ENCODE assay signal across 2 cellular contexts in genomic region chr1:207286747-207287528, GRCh38.
TF ChIP-seq lines count a peak whose summit lies in the region.

No MANE protein-coding gene starts in this region.

TF ChIP-seq in GM23338, 12 proteins besides CTCF, POLR2A, EP300 and RAD21:
- TF ChIP-seq ZNF462 (CRISPR knock-in tag; IDR thresholded peaks at IDR 0.05) (no peak), STAT1 (IDR thresholded peaks at IDR 0.05; ENCODE audit: unreplicated experiment) (no peak), CREB1 (CRISPR knock-in tag; IDR thresholded peaks at IDR 0.05; ENCODE audit: low read depth) (no peak), EZH2 (IDR thresholded peaks at IDR 0.05; ENCODE audit: low read depth, unreplicated experiment) (no peak)

TF ChIP-seq in K562, 482 proteins besides CTCF, POLR2A, EP300 and RAD21:
- TF ChIP-seq, protein P1, sequence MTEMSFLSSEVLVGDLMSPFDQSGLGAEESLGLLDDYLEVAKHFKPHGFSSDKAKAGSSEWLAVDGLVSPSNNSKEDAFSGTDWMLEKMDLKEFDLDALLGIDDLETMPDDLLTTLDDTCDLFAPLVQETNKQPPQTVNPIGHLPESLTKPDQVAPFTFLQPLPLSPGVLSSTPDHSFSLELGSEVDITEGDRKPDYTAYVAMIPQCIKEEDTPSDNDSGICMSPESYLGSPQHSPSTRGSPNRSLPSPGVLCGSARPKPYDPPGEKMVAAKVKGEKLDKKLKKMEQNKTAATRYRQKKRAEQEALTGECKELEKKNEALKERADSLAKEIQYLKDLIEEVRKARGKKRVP (CRISPR knock-in tag; IDR thresholded peaks at IDR 0.05), result peak; percentile 64; the same call in 1 of the 2 replicates
- TF ChIP-seq, protein P2, sequence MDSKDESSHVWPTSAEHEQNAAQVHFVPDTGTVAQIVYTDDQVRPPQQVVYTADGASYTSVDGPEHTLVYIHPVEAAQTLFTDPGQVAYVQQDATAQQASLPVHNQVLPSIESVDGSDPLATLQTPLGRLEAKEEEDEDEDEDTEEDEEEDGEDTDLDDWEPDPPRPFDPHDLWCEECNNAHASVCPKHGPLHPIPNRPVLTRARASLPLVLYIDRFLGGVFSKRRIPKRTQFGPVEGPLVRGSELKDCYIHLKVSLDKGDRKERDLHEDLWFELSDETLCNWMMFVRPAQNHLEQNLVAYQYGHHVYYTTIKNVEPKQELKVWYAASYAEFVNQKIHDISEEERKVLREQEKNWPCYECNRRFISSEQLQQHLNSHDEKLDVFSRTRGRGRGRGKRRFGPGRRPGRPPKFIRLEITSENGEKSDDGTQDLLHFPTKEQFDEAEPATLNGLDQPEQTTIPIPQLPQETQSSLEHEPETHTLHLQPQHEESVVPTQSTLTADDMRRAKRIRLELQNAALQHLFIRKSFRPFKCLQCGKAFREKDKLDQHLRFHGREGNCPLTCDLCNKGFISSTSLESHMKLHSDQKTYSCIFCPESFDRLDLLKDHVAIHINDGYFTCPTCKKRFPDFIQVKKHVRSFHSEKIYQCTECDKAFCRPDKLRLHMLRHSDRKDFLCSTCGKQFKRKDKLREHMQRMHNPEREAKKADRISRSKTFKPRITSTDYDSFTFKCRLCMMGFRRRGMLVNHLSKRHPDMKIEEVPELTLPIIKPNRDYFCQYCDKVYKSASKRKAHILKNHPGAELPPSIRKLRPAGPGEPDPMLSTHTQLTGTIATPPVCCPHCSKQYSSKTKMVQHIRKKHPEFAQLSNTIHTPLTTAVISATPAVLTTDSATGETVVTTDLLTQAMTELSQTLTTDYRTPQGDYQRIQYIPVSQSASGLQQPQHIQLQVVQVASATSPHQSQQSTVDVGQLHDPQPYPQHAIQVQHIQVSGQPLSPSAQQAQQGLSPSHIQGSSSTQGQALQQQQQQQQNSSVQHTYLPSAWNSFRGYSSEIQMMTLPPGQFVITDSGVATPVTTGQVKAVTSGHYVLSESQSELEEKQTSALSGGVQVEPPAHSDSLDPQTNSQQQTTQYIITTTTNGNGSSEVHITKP (IDR thresholded peaks at IDR 0.05; ENCODE audit: partially characterized antibody), result no peak
- peak; percentile 50; the same call in 1 of the 2 replicates for TF ChIP-seq MAFG (tag; conservative IDR thresholded peaks at IDR 0.05)
- TF ChIP-seq ZSCAN32 (CRISPR knock-in tag; IDR thresholded peaks at IDR 0.05), result 0 out of 2 replicates have a peak, but pooled peaks have one; percentile 51
- no peak for TF ChIP-seq RNF2 (IDR thresholded peaks at IDR 0.05)
- peak; percentile 68 for TF ChIP-seq C11orf30 (IDR thresholded peaks at IDR 0.05; ENCODE audit: low read depth)
- peak; percentile 77 for TF ChIP-seq ZNF316 (IDR thresholded peaks at IDR 0.05)
- TF ChIP-seq CEBPG (CRISPR knock-in tag; IDR thresholded peaks at IDR 0.05), result no peak
- peak in 1 of 2 experiments; percentile 51; a peak in 2 of 4 replicates for TF ChIP-seq CEBPG (tag; conservative IDR thresholded peaks at IDR 0.05 in 1 of 2, IDR thresholded peaks at IDR 0.05 in 1 of 2)
- peak; percentile 20; the same call in 1 of the 2 replicates for TF ChIP-seq ATF3 (IDR thresholded peaks at IDR 0.05)
- no peak for TF ChIP-seq ATF3 (CRISPR knock-in tag; conservative IDR thresholded peaks at IDR 0.05)
- peak; percentile 57; the same call in 1 of the 2 replicates for TF ChIP-seq MAFF (IDR thresholded peaks at IDR 0.05; ENCODE audit: low read length)
- peak; percentile 30 for TF ChIP-seq MEIS2 (IDR thresholded peaks at IDR 0.05; ENCODE audit: partially characterized antibody)
- peak; percentile 13 to 34; a peak in 2 of 4 replicates for TF ChIP-seq TRIM24 (IDR thresholded peaks at IDR 0.05)
- TF ChIP-seq ZNF644 (tag; IDR thresholded peaks at IDR 0.05; ENCODE audit: low read depth), result no peak
- no peak for TF ChIP-seq EHMT2 (IDR thresholded peaks at IDR 0.05)
- TF ChIP-seq MAFK (IDR thresholded peaks at IDR 0.05; ENCODE audit: low read length), result peak; percentile 34; the same call in 1 of the 2 replicates
- TF ChIP-seq, protein P3, sequence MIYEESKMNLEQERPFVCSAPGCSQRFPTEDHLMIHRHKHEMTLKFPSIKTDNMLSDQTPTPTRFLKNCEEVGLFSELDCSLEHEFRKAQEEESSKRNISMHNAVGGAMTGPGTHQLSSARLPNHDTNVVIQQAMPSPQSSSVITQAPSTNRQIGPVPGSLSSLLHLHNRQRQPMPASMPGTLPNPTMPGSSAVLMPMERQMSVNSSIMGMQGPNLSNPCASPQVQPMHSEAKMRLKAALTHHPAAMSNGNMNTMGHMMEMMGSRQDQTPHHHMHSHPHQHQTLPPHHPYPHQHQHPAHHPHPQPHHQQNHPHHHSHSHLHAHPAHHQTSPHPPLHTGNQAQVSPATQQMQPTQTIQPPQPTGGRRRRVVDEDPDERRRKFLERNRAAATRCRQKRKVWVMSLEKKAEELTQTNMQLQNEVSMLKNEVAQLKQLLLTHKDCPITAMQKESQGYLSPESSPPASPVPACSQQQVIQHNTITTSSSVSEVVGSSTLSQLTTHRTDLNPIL (CRISPR knock-in tag; IDR thresholded peaks at IDR 0.05), result no peak
